In genomic region chr9:89743216-89743575, GRCh38 we compare ENCODE assay signal across 9 cellular contexts.
A peak's percentile ranks its signal among the peaks of the same experiment; 100 is the strongest.
DNase-seq lines count a peak whose midpoint lies in the region; ATAC-seq and TF ChIP-seq lines count a peak whose summit lies in the region.
"Had no signal": no experiment of that assay in that cellular context is flagged by ENCODE, and none has a peak within 500 bp of the region (broad histone marks: within the 10 kb centered on the region; RNA-seq: fewer than 3 reads in every experiment).

No MANE protein-coding gene starts in this region.

- peak; percentile 78; the same call in 2 of the 3 replicates for ATAC-seq in DND-41 (ENCODE audit: insufficient read depth, low read depth)
- ATAC-seq in GM21367 (IDR thresholded peaks at IDR 0.05; ENCODE audit: unreplicated experiment): peak; percentile 41
- peak; percentile 51 for ATAC-seq in HG03520 (IDR thresholded peaks at IDR 0.05; ENCODE audit: unreplicated experiment)
- ATAC-seq in heart left ventricle: no peak

- peak overlapping the region; percentile 84 for H3K27ac Mint-ChIP-seq in activated naive CD8-positive, alpha-beta T cell treated with anti-CD3 and anti-CD28 coated beads for 36 hours
- H3K27ac Mint-ChIP-seq: nephron had no signal

- H3K27me3 Mint-ChIP-seq in activated naive CD8-positive, alpha-beta T cell treated with anti-CD3 and anti-CD28 coated beads for 36 hours: no peaks in the 10 kb centered on the region

- H3K36me3 Mint-ChIP-seq in activated naive CD8-positive, alpha-beta T cell treated with anti-CD3 and anti-CD28 coated beads for 36 hours: no peaks in the 10 kb centered on the region

- H3K27me3 ChIP-seq in DND-41 (ENCODE audit: insufficient read depth, low read length, poor library complexity): no peaks in the 10 kb centered on the region
- H3K27me3 ChIP-seq in heart left ventricle: no peaks in the 10 kb centered on the region

- no peak for TF ChIP-seq POLR2A in heart left ventricle (IDR thresholded peaks at IDR 0.05)

- H3K27ac ChIP-seq in DND-41 (ENCODE audit: low read length): peak overlapping the region; percentile 93
- H3K27ac ChIP-seq in heart left ventricle: no peak overlapping the region

- H3K4me3 ChIP-seq in DND-41 (ENCODE audit: low read depth in 1 of 2, low read length in 2 of 2) (no peak overlapping the region; a peak in 1 of 4 replicates), heart left ventricle (no peak overlapping the region)

- H3K9me3 ChIP-seq in DND-41 (ENCODE audit: insufficient read depth, low read length, severe bottlenecking): no peaks in the 10 kb centered on the region
- peaks cover 0 to 6% (median 0%) of the 10 kb centered on the region in 12 donors for H3K9me3 ChIP-seq in heart left ventricle

- H4K20me1 ChIP-seq in DND-41 (ENCODE audit: insufficient read depth, low read length): no peaks in the 10 kb centered on the region; the same call in 1 of the 2 replicates

- H3K9me3 Mint-ChIP-seq in activated naive CD8-positive, alpha-beta T cell treated with anti-CD3 and anti-CD28 coated beads for 36 hours: no peaks in the 10 kb centered on the region
- H3K9me3 Mint-ChIP-seq: nephron had no signal

- peak; percentile 93 for DNase-seq in DND-41
- peak; percentile 45 for DNase-seq in activated naive CD8-positive, alpha-beta T cell treated with anti-CD3 and anti-CD28 coated beads for 36 hours
- DNase-seq in nucleus accumbens (lab: John Stamatoyannopoulos, UW): no peak
- DNase-seq in GDM1 (lab: John Stamatoyannopoulos, UW): no peak
- no peak for DNase-seq in cardiac septum (ENCODE audit: low spot score)
- no peak for DNase-seq in heart left ventricle

- H3K4me1 ChIP-seq in DND-41 (ENCODE audit: insufficient read depth, low read length): peaks cover 60% of the 10 kb centered on the region
- peaks cover 0 to 27% (median 9%) of the 10 kb centered on the region in 12 donors for H3K4me1 ChIP-seq in heart left ventricle

- H3K79me2 ChIP-seq in DND-41 (ENCODE audit: insufficient read depth, low read length): no peaks in the 10 kb centered on the region

- TF ChIP-seq CTCF in DND-41 (IDR thresholded peaks at IDR 0.05; ENCODE audit: borderline replicate concordance, extremely low read depth, low read length, poor library complexity, severe bottlenecking): peak; percentile 18
- TF ChIP-seq CTCF in heart left ventricle (IDR thresholded peaks at IDR 0.05): no peak

- H3K4me1 Mint-ChIP-seq in activated naive CD8-positive, alpha-beta T cell treated with anti-CD3 and anti-CD28 coated beads for 36 hours: peaks cover 65% of the 10 kb centered on the region

- intact Hi-C loops in cardiac septum (cut with DNase I): no loop called here
- intact Hi-C loops in heart left ventricle (cut with DNase I): no loop called here

- H3K9ac ChIP-seq in DND-41 (ENCODE audit: low read depth, low read length): peak overlapping the region; percentile 40; the same call in 1 of the 2 replicates

- WGBS in heart left ventricle, 4 donors: 72 to 95% (median 83%) methylated on average over 5 of the region's 5 CpGs

- H3K4me3 Mint-ChIP-seq in activated naive CD8-positive, alpha-beta T cell treated with anti-CD3 and anti-CD28 coated beads for 36 hours: peak overlapping the region; percentile 19
- H3K4me3 Mint-ChIP-seq: nephron had no signal

- H3K36me3 ChIP-seq in DND-41 (ENCODE audit: insufficient read depth, low read length) (no peaks in the 10 kb centered on the region), heart left ventricle (no peaks in the 10 kb centered on the region)

- no peak overlapping the region for H2AFZ ChIP-seq in DND-41 (ENCODE audit: low read depth, low read length)

- H3K4me2 ChIP-seq in DND-41 (ENCODE audit: insufficient read depth, low read length): peak overlapping the region; percentile 44

Comparison
In these comparisons a context has a peak if more than half of its experiments do, and no peak if none do; other contexts are left out.
1. ATAC-seq: peak in DND-41 (single experiment), GM21367 (single experiment) and HG03520 (single experiment); none in heart left ventricle (0 of 4).
2. DNase-seq: peak in DND-41 (single experiment) and activated naive CD8-positive, alpha-beta T cell treated with anti-CD3 and anti-CD28 coated beads for 36 hours (single experiment); none in nucleus accumbens (0 of 56), GDM1 (single experiment), cardiac septum (single experiment) and heart left ventricle (0 of 5).